2 cellular contexts compared by ENCODE assay signal in genomic region chr9:127806871-127807270, GRCh38.
TF ChIP-seq lines count a peak whose summit lies in the region.

No MANE protein-coding gene starts in this region.

TF ChIP-seq in HepG2, 621 proteins besides CTCF, POLR2A, EP300 and RAD21:
- TF ChIP-seq HDAC6 (IDR thresholded peaks at IDR 0.05; ENCODE audit: low read depth, low read length) (no peak), AGO2 (optimal IDR thresholded peaks at IDR 0.05; ENCODE audit: low read depth, low read length) (peak; percentile 45), ZSCAN25 (CRISPR knock-in tag; IDR thresholded peaks at IDR 0.05) (no peak), ZNF121 (CRISPR knock-in tag; IDR thresholded peaks at IDR 0.05) (no peak)

TF ChIP-seq in GM12891, 5 proteins besides CTCF, POLR2A, EP300 and RAD21:
- no peak for TF ChIP-seq SPI1 (IDR thresholded peaks at IDR 0.05; ENCODE audit: low read depth, low read length)
- no peak for TF ChIP-seq POLR2AphosphoS5 (IDR thresholded peaks at IDR 0.05; ENCODE audit: low read depth, low read length)
- TF ChIP-seq TAF1 (IDR thresholded peaks at IDR 0.05; ENCODE audit: low read depth, low read length) = no peak
- TF ChIP-seq PAX5 (IDR thresholded peaks at IDR 0.05; ENCODE audit: insufficient read depth, low read length, severe bottlenecking) = no peak
- no peak for TF ChIP-seq POU2F2 (IDR thresholded peaks at IDR 0.05; ENCODE audit: low read depth, low read length)
